ENCODE assay signal across 1 cellular context in the genomic region with DNA sequence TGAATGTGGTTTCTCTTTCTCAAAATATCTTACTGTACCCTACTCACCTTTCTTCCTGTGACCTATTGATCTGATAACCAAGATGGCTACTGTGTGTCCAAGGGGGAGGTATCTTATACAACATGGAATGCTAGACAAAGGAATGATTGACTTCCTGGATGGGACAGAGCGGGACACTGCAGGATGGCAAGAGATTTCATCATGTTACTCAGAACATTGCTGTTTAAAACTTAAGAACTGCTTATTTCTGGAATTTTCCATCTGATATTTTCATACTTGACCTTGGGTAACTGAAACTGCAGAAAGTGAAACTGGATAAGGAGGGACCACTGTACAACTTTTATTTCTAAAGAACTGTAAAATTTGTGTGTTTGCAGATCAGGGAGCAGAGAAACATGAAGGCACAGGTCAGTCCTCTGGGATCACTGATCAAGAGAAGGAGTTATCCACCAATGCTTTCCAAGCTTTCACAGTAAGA.
A peak's percentile ranks its signal among the peaks of the same experiment; 100 is the strongest.
TF ChIP-seq lines count a peak whose summit lies in the region.

No MANE protein-coding gene starts in this region.

TF ChIP-seq in K562, 482 proteins besides CTCF, POLR2A, EP300 and RAD21 (continued from another document and continues in another):
- TF ChIP-seq RBM34 (IDR thresholded peaks at IDR 0.05; ENCODE audit: borderline replicate concordance, insufficient read depth, low read length), result no peak
- TF ChIP-seq IRF1 (CRISPR knock-in tag; IDR thresholded peaks at IDR 0.05; ENCODE audit: borderline replicate concordance), result no peak
- TF ChIP-seq ZNF436 (CRISPR knock-in tag; IDR thresholded peaks at IDR 0.05), result no peak
- no peak for TF ChIP-seq CBFB (CRISPR knock-in tag; IDR thresholded peaks at IDR 0.05)
- TF ChIP-seq CHD2 (IDR thresholded peaks at IDR 0.05; ENCODE audit: low read depth, low read length), result no peak
- no peak for TF ChIP-seq SAFB2 (IDR thresholded peaks at IDR 0.05; ENCODE audit: borderline replicate concordance, low read depth, low read length, severe bottlenecking)
- TF ChIP-seq KDM2B (CRISPR knock-in tag; IDR thresholded peaks at IDR 0.05), result no peak
- TF ChIP-seq NR2C2 (CRISPR knock-in tag; IDR thresholded peaks at IDR 0.05), result no peak
- peak; percentile 56; the same call in 1 of the 2 replicates for TF ChIP-seq NR2C2 (tag; IDR thresholded peaks at IDR 0.05)
- no peak for TF ChIP-seq TCFL5 (CRISPR knock-in tag; conservative IDR thresholded peaks at IDR 0.05)
- no peak for TF ChIP-seq E2F1 (CRISPR knock-in tag; IDR thresholded peaks at IDR 0.05)
- TF ChIP-seq ILF3 (IDR thresholded peaks at IDR 0.05; ENCODE audit: borderline replicate concordance), result no peak
- peak; percentile 17; the same call in 1 of the 2 replicates for TF ChIP-seq ZBTB2 (IDR thresholded peaks at IDR 0.05)
- TF ChIP-seq DMBX1 (CRISPR knock-in tag; IDR thresholded peaks at IDR 0.05; ENCODE audit: borderline replicate concordance), result peak; percentile 86; the same call in 1 of the 2 replicates
- no peak for TF ChIP-seq MEF2A (IDR thresholded peaks at IDR 0.05; ENCODE audit: control insufficient read depth, low read depth, low read length)
- TF ChIP-seq MBD2 (IDR thresholded peaks at IDR 0.05; ENCODE audit: borderline replicate concordance, low read depth), result no peak
- no peak for TF ChIP-seq MBD1 (CRISPR knock-in tag; IDR thresholded peaks at IDR 0.05)
- no peak for TF ChIP-seq DACH1 (IDR thresholded peaks at IDR 0.05; ENCODE audit: partially characterized antibody)
- TF ChIP-seq BACH1 (tag; IDR thresholded peaks at IDR 0.05), result peak; percentile 50; the same call in 1 of the 2 replicates
- no peak for TF ChIP-seq ZNF764 (CRISPR knock-in tag; IDR thresholded peaks at IDR 0.05; ENCODE audit: low read depth)
- TF ChIP-seq PATZ1 (CRISPR knock-in tag; IDR thresholded peaks at IDR 0.05; ENCODE audit: borderline replicate concordance), result no peak
- no peak for TF ChIP-seq RUNX1 (IDR thresholded peaks at IDR 0.05; ENCODE audit: low read depth)
- peak; percentile 76; the same call in 1 of the 2 replicates for TF ChIP-seq ZNF644 (tag; IDR thresholded peaks at IDR 0.05; ENCODE audit: low read depth)
- TF ChIP-seq ZNF695 (CRISPR knock-in tag; IDR thresholded peaks at IDR 0.05), result no peak
- no peak for TF ChIP-seq JUND (IDR thresholded peaks at IDR 0.05; ENCODE audit: borderline replicate concordance, low read depth, low read length)
- TF ChIP-seq JUND (tag; IDR thresholded peaks at IDR 0.05; ENCODE audit: borderline replicate concordance, low read depth, low read length), result no peak
- no peak for TF ChIP-seq ZBTB34 (CRISPR knock-in tag; IDR thresholded peaks at IDR 0.05)
- TF ChIP-seq, protein P1, sequence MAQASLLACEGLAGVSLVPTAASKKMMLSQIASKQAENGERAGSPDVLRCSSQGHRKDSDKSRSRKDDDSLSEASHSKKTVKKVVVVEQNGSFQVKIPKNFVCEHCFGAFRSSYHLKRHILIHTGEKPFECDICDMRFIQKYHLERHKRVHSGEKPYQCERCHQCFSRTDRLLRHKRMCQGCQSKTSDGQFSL (CRISPR knock-in tag; IDR thresholded peaks at IDR 0.05), result no peak
- TF ChIP-seq, protein P1 (tag; IDR thresholded peaks at IDR 0.05), result no peak
- TF ChIP-seq TCF7 (IDR thresholded peaks at IDR 0.05; ENCODE audit: borderline replicate concordance), result no peak
- no peak for TF ChIP-seq NCOA2 (IDR thresholded peaks at IDR 0.05; ENCODE audit: partially characterized antibody in 2 of 2)
- TF ChIP-seq NFXL1 (CRISPR knock-in tag; IDR thresholded peaks at IDR 0.05), result no peak
- TF ChIP-seq ATF6 (CRISPR knock-in tag; IDR thresholded peaks at IDR 0.05), result no peak
- peak; percentile 73 for TF ChIP-seq POLR2H (tag; IDR thresholded peaks at IDR 0.05; ENCODE audit: low read depth)
- no peak for TF ChIP-seq GTF2F1 (IDR thresholded peaks at IDR 0.05; ENCODE audit: low read depth, low read length)
- TF ChIP-seq PRMT5 (CRISPR knock-in tag; IDR thresholded peaks at IDR 0.05), result no peak
- TF ChIP-seq DPF2 (IDR thresholded peaks at IDR 0.05), result peak; percentile 54; the same call in 1 of the 2 replicates
- TF ChIP-seq, protein P2, sequence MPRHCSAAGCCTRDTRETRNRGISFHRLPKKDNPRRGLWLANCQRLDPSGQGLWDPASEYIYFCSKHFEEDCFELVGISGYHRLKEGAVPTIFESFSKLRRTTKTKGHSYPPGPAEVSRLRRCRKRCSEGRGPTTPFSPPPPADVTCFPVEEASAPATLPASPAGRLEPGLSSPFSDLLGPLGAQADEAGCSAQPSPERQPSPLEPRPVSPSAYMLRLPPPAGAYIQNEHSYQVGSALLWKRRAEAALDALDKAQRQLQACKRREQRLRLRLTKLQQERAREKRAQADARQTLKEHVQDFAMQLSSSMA (CRISPR knock-in tag; IDR thresholded peaks at IDR 0.05), result no peak
- TF ChIP-seq ZNF121 (CRISPR knock-in tag; conservative IDR thresholded peaks at IDR 0.05), result no peak
- no peak for TF ChIP-seq ZBED1 (IDR thresholded peaks at IDR 0.05)
- TF ChIP-seq MTA1 (IDR thresholded peaks at IDR 0.05; ENCODE audit: borderline replicate concordance), result 0 out of 2 replicates have a peak, but pooled peaks have one; percentile 23
- no peak for TF ChIP-seq SMARCA5 (IDR thresholded peaks at IDR 0.05)
- TF ChIP-seq, protein P3, sequence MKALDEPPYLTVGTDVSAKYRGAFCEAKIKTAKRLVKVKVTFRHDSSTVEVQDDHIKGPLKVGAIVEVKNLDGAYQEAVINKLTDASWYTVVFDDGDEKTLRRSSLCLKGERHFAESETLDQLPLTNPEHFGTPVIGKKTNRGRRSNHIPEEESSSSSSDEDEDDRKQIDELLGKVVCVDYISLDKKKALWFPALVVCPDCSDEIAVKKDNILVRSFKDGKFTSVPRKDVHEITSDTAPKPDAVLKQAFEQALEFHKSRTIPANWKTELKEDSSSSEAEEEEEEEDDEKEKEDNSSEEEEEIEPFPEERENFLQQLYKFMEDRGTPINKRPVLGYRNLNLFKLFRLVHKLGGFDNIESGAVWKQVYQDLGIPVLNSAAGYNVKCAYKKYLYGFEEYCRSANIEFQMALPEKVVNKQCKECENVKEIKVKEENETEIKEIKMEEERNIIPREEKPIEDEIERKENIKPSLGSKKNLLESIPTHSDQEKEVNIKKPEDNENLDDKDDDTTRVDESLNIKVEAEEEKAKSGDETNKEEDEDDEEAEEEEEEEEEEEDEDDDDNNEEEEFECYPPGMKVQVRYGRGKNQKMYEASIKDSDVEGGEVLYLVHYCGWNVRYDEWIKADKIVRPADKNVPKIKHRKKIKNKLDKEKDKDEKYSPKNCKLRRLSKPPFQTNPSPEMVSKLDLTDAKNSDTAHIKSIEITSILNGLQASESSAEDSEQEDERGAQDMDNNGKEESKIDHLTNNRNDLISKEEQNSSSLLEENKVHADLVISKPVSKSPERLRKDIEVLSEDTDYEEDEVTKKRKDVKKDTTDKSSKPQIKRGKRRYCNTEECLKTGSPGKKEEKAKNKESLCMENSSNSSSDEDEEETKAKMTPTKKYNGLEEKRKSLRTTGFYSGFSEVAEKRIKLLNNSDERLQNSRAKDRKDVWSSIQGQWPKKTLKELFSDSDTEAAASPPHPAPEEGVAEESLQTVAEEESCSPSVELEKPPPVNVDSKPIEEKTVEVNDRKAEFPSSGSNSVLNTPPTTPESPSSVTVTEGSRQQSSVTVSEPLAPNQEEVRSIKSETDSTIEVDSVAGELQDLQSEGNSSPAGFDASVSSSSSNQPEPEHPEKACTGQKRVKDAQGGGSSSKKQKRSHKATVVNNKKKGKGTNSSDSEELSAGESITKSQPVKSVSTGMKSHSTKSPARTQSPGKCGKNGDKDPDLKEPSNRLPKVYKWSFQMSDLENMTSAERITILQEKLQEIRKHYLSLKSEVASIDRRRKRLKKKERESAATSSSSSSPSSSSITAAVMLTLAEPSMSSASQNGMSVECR (CRISPR knock-in tag; IDR thresholded peaks at IDR 0.05), result no peak
- no peak for TF ChIP-seq PTTG1 (tag; IDR thresholded peaks at IDR 0.05; ENCODE audit: low read depth)
- no peak for TF ChIP-seq TRIM28 (IDR thresholded peaks at IDR 0.05)
- TF ChIP-seq E2F3 (CRISPR knock-in tag; IDR thresholded peaks at IDR 0.05), result no peak
- no peak for TF ChIP-seq THRAP3 (IDR thresholded peaks at IDR 0.05; ENCODE audit: borderline replicate concordance)
- TF ChIP-seq CXXC5 (CRISPR knock-in tag; IDR thresholded peaks at IDR 0.05), result peak; percentile 27; the same call in 1 of the 2 replicates
- no peak for TF ChIP-seq HDAC1 (IDR thresholded peaks at IDR 0.05)
